In genomic region chr6:6886886-6887285, GRCh38 we compare ENCODE assay signal across 21 cellular contexts.
DNase-seq lines count a peak whose midpoint lies in the region; ATAC-seq and TF ChIP-seq lines count a peak whose summit lies in the region.
"Had no signal": no experiment of that assay in that cellular context is flagged by ENCODE, and none has a peak within 500 bp of the region (broad histone marks: within the 10 kb centered on the region; RNA-seq: fewer than 3 reads in every experiment).

No MANE protein-coding gene starts in this region.

- no peaks in the 10 kb centered on the region for H4K20me1 ChIP-seq in BLaER1 treated with 17β-estradiol and CSF1 and Interleukin-3, amounts not matched to agents 10 nM and 100 nM

- no peak overlapping the region for H3K4ac ChIP-seq in mesenchymal stem cell (ENCODE audit: low read depth in 1 of 2, low read length in 2 of 2)

- ATAC-seq in GM21825 (IDR thresholded peaks at IDR 0.05; ENCODE audit: unreplicated experiment) (no peak), HG02852 (IDR thresholded peaks at IDR 0.05; ENCODE audit: unreplicated experiment) (no peak)
- ATAC-seq: HCT116 had no signal

- H3K79me1 ChIP-seq in mesenchymal stem cell (replicated peaks; ENCODE audit: low read length, poor library complexity, severe bottlenecking) = no peaks in the 10 kb centered on the region

- TF ChIP-seq CTCF in spleen (IDR thresholded peaks at IDR 0.05 in 8 of 11, conservative IDR thresholded peaks at IDR 0.05 in 3 of 11) = no peak

- H3K14ac ChIP-seq in mesenchymal stem cell (ENCODE audit: low read length in 2 of 2) = peak overlapping the region in 1 of 2 experiments; percentile 92

- H2BK15ac ChIP-seq in mesenchymal stem cell (ENCODE audit: low read depth, poor library complexity, severe bottlenecking) = no peak overlapping the region

- 90% methylated on average over 9 of the region's 9 CpGs for WGBS in mesenchymal stem cell
- WGBS in spleen, 5 donors = 86 to 93% (median 90%) methylated on average over 3 to 9 of the region's 9 CpGs

- no peaks in the 10 kb centered on the region; a peak in 1 of 22 replicates for H3K9me3 ChIP-seq in BLaER1 treated with 17β-estradiol and CSF1 and Interleukin-3, amounts not matched to agents 10 nM and 100 nM (replicated peaks in 1 of 11)
- H3K9me3 ChIP-seq in mesenchymal stem cell (ENCODE audit: control insufficient read depth, low read length) (no peaks in the 10 kb centered on the region), spleen (no peaks in the 10 kb centered on the region)
- H3K9me3 ChIP-seq: SK-N-SH had no signal

- H4K8ac ChIP-seq in mesenchymal stem cell (ENCODE audit: low read length) = peak overlapping the region; percentile 5

- no peak overlapping the region for H3K4me3 ChIP-seq in BLaER1 treated with 17β-estradiol and CSF1 and Interleukin-3, amounts not matched to agents 10 nM and 100 nM
- H3K4me3 ChIP-seq in mesenchymal stem cell (ENCODE audit: insufficient read depth in 1 of 2, low read depth in 1 of 2, low read length in 2 of 2) (no peak overlapping the region), spleen (no peak overlapping the region)

- H2AK5ac ChIP-seq in mesenchymal stem cell (ENCODE audit: low read length, severe bottlenecking) = no peak overlapping the region

- DNase-seq in SHP77 treated with DMSO at 0.1 percent for 48 hours (lab: John Stamatoyannopoulos, UW) = peak; percentile 12
- DNase-seq in mesenchymal stem cell = no peak
- peak; percentile 78 for DNase-seq in spleen
- DNase-seq in NCI-H2081 (lab: John Stamatoyannopoulos, UW) = no peak
- DNase-seq in AG20443 (ENCODE audit: low spot score) = no peak
- DNase-seq: ACHN, GOT3, MM.1S, NCI-H1092 treated with DMSO at 0.1 percent for 48 hours, NCI-H1436 treated with DMSO at 0.1 percent for 48 hours, NCI-H1930, NCI-H2227 treated with DMSO at 0.1 percent for 48 hours, NCI-H748 treated with DMSO at 0.1 percent for 48 hours, SIG-M5, SK-N-SH had no signal

- peaks cover 15 to 84% (median 29%) of the 10 kb centered on the region in 10 experiments for H3K4me1 ChIP-seq in BLaER1 treated with 17β-estradiol and CSF1 and Interleukin-3, amounts not matched to agents 10 nM and 100 nM
- H3K4me1 ChIP-seq in mesenchymal stem cell (ENCODE audit: control insufficient read depth, insufficient read depth, low read depth, low read length) = peaks cover 2% of the 10 kb centered on the region
- peaks cover 3 to 73% (median 24%) of the 10 kb centered on the region in 6 donors for H3K4me1 ChIP-seq in spleen

- no peak for TF ChIP-seq POLR2A in spleen (IDR thresholded peaks at IDR 0.05)

- peak overlapping the region in 1 of 2 experiments; percentile 67 for H2BK12ac ChIP-seq in mesenchymal stem cell (ENCODE audit: low read length in 2 of 2)

- no peaks in the 10 kb centered on the region for H3K27me3 ChIP-seq in BLaER1 treated with 17β-estradiol and CSF1 and Interleukin-3, amounts not matched to agents 10 nM and 100 nM
- H3K27me3 ChIP-seq in mesenchymal stem cell (ENCODE audit: control insufficient read depth in 1 of 2, insufficient read depth in 1 of 2, low read length in 2 of 2) (peaks cover 0 to 2% of the 10 kb centered on the region in 2 experiments), spleen (replicated peaks in 1 of 7) (no peaks in the 10 kb centered on the region)

- H3K4me2 ChIP-seq in BLaER1 treated with 17β-estradiol and CSF1 and Interleukin-3, amounts not matched to agents 10 nM and 100 nM = peak overlapping the region in 6 of 11 experiments; percentile 3 to 86 (median 65); a peak in 8 of 22 replicates
- no peak overlapping the region for H3K4me2 ChIP-seq in mesenchymal stem cell (ENCODE audit: low read length, poor library complexity, severe bottlenecking)
- H3K4me2 ChIP-seq: SK-N-SH had no signal

- H2AFZ ChIP-seq in mesenchymal stem cell (ENCODE audit: low read depth, low read length) = no peak overlapping the region

- H3K18ac ChIP-seq in mesenchymal stem cell (ENCODE audit: low read depth in 1 of 2, low read length in 2 of 2) = peak overlapping the region in 1 of 2 experiments; percentile 46

- no peaks in the 10 kb centered on the region for H3K36me3 ChIP-seq in BLaER1 treated with 17β-estradiol and CSF1 and Interleukin-3, amounts not matched to agents 10 nM and 100 nM
- H3K36me3 ChIP-seq in mesenchymal stem cell (ENCODE audit: control insufficient read depth in 1 of 2, insufficient read depth in 2 of 2, low read depth in 1 of 2, low read length in 2 of 2) (no peaks in the 10 kb centered on the region), spleen (no peaks in the 10 kb centered on the region)

- intact Hi-C loops in spleen (cut with DNase I; ENCODE audit: low total_unique reads) = no loop called here

- no peak overlapping the region for H3K23ac ChIP-seq in mesenchymal stem cell (ENCODE audit: low read length in 2 of 2)

- H3K27ac ChIP-seq in BLaER1 treated with 17β-estradiol and CSF1 and Interleukin-3, amounts not matched to agents 10 nM and 100 nM = no peak overlapping the region; a peak in 3 of 22 replicates
- H3K27ac ChIP-seq in mesenchymal stem cell (ENCODE audit: low read length, poor library complexity, severe bottlenecking) (no peak overlapping the region), spleen (peak overlapping the region in 5 of 8 donors; percentile 79 to 89 (median 87))
- H3K27ac ChIP-seq: 22Rv1, RWPE1 had no signal

- no peak overlapping the region for H3K9ac ChIP-seq in BLaER1 treated with 17β-estradiol and CSF1 and Interleukin-3, amounts not matched to agents 10 nM and 100 nM
- no peak overlapping the region for H3K9ac ChIP-seq in mesenchymal stem cell (ENCODE audit: low read length)
- H3K9ac ChIP-seq: SK-N-SH had no signal

- no peak overlapping the region for H2BK120ac ChIP-seq in mesenchymal stem cell (ENCODE audit: low read depth, low read length)

- H4K91ac ChIP-seq in mesenchymal stem cell (ENCODE audit: low read length) = no peak overlapping the region

- H2BK5ac ChIP-seq in mesenchymal stem cell (ENCODE audit: low read depth, low read length, poor library complexity, severe bottlenecking) = no peak overlapping the region

Comparison
In these comparisons a context has a peak if more than half of its experiments do, and no peak if none do; other contexts are left out.
1. H3K27ac ChIP-seq: peak in spleen (5 of 8); none in BLaER1 treated with 17β-estradiol and CSF1 and Interleukin-3, amounts not matched to agents 10 nM and 100 nM (0 of 11) and mesenchymal stem cell (single experiment).
2. DNase-seq: peak in SHP77 treated with DMSO at 0.1 percent for 48 hours (single experiment) and spleen (single experiment); none in mesenchymal stem cell (single experiment), NCI-H2081 (0 of 2) and AG20443 (single experiment).